In the genomic region with DNA sequence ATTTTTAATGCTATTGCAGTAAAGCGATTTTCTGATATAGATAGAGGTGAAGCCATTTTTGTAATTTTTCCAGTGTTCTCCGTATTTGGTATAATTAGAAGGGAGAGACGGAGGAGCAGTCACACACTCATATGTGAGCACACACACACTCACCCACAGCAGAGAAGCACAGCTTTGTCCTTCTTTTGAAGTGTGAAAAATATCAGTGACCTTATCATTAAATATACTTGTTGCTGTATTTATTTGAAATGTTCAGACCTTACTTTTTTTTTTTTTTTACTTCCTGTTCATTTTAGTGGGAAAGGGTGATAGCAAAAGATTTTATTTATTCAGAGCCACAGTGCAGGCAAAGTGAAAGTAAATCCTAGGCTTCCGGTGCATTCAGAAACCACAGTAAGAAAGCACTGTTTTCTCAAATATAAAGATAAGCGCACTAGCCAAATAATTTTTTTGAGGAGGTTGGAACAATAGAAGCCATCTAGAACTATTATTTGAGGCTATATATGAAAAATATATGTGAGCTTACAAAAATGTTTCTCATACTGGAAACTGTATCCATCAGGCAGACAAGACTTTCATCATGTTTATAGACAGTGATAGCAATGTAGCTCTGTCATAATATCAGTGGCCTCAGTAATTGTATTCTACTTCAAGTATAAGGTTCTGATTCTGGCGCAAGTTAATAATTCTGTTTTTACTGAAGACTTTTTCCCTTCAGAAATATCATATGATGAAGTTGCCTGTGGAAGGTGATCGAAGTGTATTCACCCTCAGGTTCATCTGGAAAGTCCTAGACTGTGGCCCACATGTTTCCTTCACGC, we compare ENCODE assay signal across 8 cellular contexts. TPM values are rescaled to one million over a fixed set of nuclear protein-coding genes. Genes with fewer than 3 reads are reported as not detected.
A peak's percentile ranks its signal among the peaks of the same experiment; 100 is the strongest.
DNase-seq lines count a peak whose midpoint lies in the region; ATAC-seq and TF ChIP-seq lines count a peak whose summit lies in the region.

No MANE protein-coding gene starts in this region.

- intact Hi-C loops in body of pancreas (cut with DNase I) (no loop called here), left colon (cut with DNase I, micrococcal nuclease) (no loop called here)

- H3K4me1 ChIP-seq in body of pancreas, result peaks cover 25% of the 10 kb centered on the region

- peak; percentile 45 for ATAC-seq in GM21576 (IDR thresholded peaks at IDR 0.05; ENCODE audit: unreplicated experiment)
- peak; percentile 56 for ATAC-seq in body of pancreas
- ATAC-seq in left colon, result peak; percentile 70
- ATAC-seq in GM19467 (IDR thresholded peaks at IDR 0.05; ENCODE audit: unreplicated experiment), result no peak

- peak overlapping the region; percentile 49 to 71 (median 56) for H3K27ac ChIP-seq in body of pancreas
- peak overlapping the region; percentile 75 for H3K27ac ChIP-seq in temporal lobe (ENCODE audit: low read depth, low read length)

- no peak overlapping the region for H3K4me3 ChIP-seq in body of pancreas

- WGBS in body of pancreas, 2 donors, result 24% methylated on average over 8 of the region's 8 CpGs

- TF ChIP-seq CTCF in body of pancreas (IDR thresholded peaks at IDR 0.05), result no peak

- H3K36me3 ChIP-seq in body of pancreas (replicated peaks in 1 of 2; ENCODE audit: insufficient read depth in 1 of 2, low read depth in 2 of 2), result no peaks in the 10 kb centered on the region

- DNase-seq in GF-D8 (lab: John Stamatoyannopoulos, UW), result peak; percentile 44
- peak; percentile 11 for DNase-seq in NCI-H460 (ENCODE audit: extremely low read depth, low read depth)
- DNase-seq in body of pancreas, result no peak
- no peak for DNase-seq in left colon
- DNase-seq in NCI-H128 (lab: John Stamatoyannopoulos, UW; ENCODE audit: unreplicated experiment), result no peak

- H3K9me3 ChIP-seq in body of pancreas, result no peaks in the 10 kb centered on the region

- TF ChIP-seq POLR2A in body of pancreas (IDR thresholded peaks at IDR 0.05), result no peak

- H3K27me3 ChIP-seq in body of pancreas, result no peaks in the 10 kb centered on the region

RNA-seq across cellular contexts. Expression of gene TSHZ1, which starts 37.2 kb away (rescaled TPM):
- total RNA-seq in NCI-H460 (2014; rRNA removed; shearing (Covaris generic)), result 5.1 and 6.3 TPM in 2 replicates
- polyA plus RNA-seq in NCI-H460 (2014; cell fraction: nucleus; rRNA removed), result 3.5 and 4.4 TPM in 2 replicates
- total RNA-seq in body of pancreas (10 to 100 TPM in 1 of 2 donors, 1 to 10 TPM in 1; 8.3 to 11.2 TPM), left colon (10 to 100 TPM; 24.8 to 34.1 TPM), temporal lobe (8.6 TPM)

RNA-seq across cellular contexts. Expression of gene PTGR3, which starts 38.9 kb away (rescaled TPM):
- total RNA-seq in NCI-H460 (2014; rRNA removed; shearing (Covaris generic)), result 11.0 and 17.9 TPM in 2 replicates
- polyA plus RNA-seq in NCI-H460 (2014; cell fraction: nucleus; rRNA removed), result 10.6 and 16.1 TPM in 2 replicates
- total RNA-seq in body of pancreas (10 to 100 TPM in 1 of 2 donors, 1 to 10 TPM in 1; 8.9 to 26.5 TPM), left colon (10 to 100 TPM; 42.9 to 54.6 TPM), temporal lobe (15.5 TPM)

Comparison
In these comparisons a context has a peak if more than half of its experiments do, and no peak if none do; other contexts are left out.
1. DNase-seq: peak in GF-D8 (single experiment) and NCI-H460 (single experiment); none in body of pancreas (0 of 4), left colon (0 of 2) and NCI-H128 (single experiment).